Comparison of ENCODE assay signal across 34 cellular contexts in genomic region chr1:228749765-228750164, GRCh38.
"Had no signal": no experiment of that assay in that cellular context is flagged by ENCODE, and none has a peak within 500 bp of the region (broad histone marks: within the 10 kb centered on the region; RNA-seq: fewer than 3 reads in every experiment).

No MANE protein-coding gene starts in this region.

- H3K4me1 ChIP-seq: adrenal gland, breast epithelium had no signal

- H3K36me3 ChIP-seq: adrenal gland, brain microvascular endothelial cell, cardiac muscle cell had no signal

- FAIRE-seq: astrocyte, bronchial epithelial cell had no signal

- H3K27ac ChIP-seq: adrenal gland, ascending aorta, body of pancreas, brain microvascular endothelial cell, breast epithelium, cardiac muscle cell had no signal

- H3K4me3 ChIP-seq: adrenal gland, ascending aorta, body of pancreas, breast epithelium, cardiac muscle cell had no signal

- H3K27me3 ChIP-seq: adrenal gland, ascending aorta, body of pancreas, breast epithelium had no signal

- ATAC-seq: activated naive CD4-positive, alpha-beta T cell treated with anti-CD3 and anti-CD28 coated beads, Interleukin-2, amount 50 U/mL, for 72 hours; activated naive CD8-positive, alpha-beta T cell treated with anti-CD3 and anti-CD28 coated beads, Interleukin-2, amount 50 U/mL, for 24 hours; activated T-cell treated with anti-CD3 and anti-CD28 coated beads, Interleukin-2, amount 50 U/mL, for 4 hours; activated T-cell treated with anti-CD3 and anti-CD28 coated beads, Interleukin-2, amount 50 U/mL, for 72 hours; activated T-helper 17 cell treated with anti-CD3 and anti-CD28 coated beads, Interleukin-2, amount 50 U/mL, for 72 hours; body of pancreas had no signal

- H3K9me3 ChIP-seq: adrenal gland, ascending aorta, body of pancreas, breast epithelium had no signal

- DNase-seq: activated effector memory CD4-positive, alpha-beta T cell treated with anti-CD3 and anti-CD28 coated beads, Interleukin-2, amount 50 U/mL, for 16 hours; activated effector memory CD4-positive, alpha-beta T cell treated with Interleukin-2 at 50 U/mL for 16 hours; activated gamma-delta T cell; activated gamma-delta T cell treated with Interleukin-2 at 50 U/mL for 16 hours; activated naive CD4-positive, alpha-beta T cell; activated naive CD4-positive, alpha-beta T cell treated with anti-CD3 and anti-CD28 coated beads for 36 hours; activated naive CD4-positive, alpha-beta T cell treated with anti-CD3 and anti-CD28 coated beads, Interleukin-2, amount 10 ng/mL, durations not matched to agents 7 days and 5 days; activated naive CD4-positive, alpha-beta T cell treated with anti-CD3 and anti-CD28 coated beads, Interleukin-2, amount 50 U/mL, for 16 hours; activated naive CD4-positive, alpha-beta T cell treated with Interleukin-2 at 50 U/mL for 16 hours; activated naive CD8-positive, alpha-beta T cell treated with anti-CD3 and anti-CD28 coated beads for 36 hours; activated naive CD8-positive, alpha-beta T cell treated with anti-CD3 and anti-CD28 coated beads, Interleukin-2, amount 10 ng/mL, durations not matched to agents 7 days and 5 days; activated naive CD8-positive, alpha-beta T cell treated with anti-CD3 and anti-CD28 coated beads, Interleukin-2, amount 50 U/mL, for 24 hours; activated T-cell treated with anti-CD3 and anti-CD28 coated beads, Interleukin-2, amount 50 U/mL, for 1 hour; activated T-cell treated with anti-CD3 and anti-CD28 coated beads, Interleukin-2, amount 50 U/mL, for 24 hours; activated T-cell treated with anti-CD3 and anti-CD28 coated beads, Interleukin-2, amount 50 U/mL, for 4 hours; activated T-cell treated with anti-CD3 and anti-CD28 coated beads, Interleukin-2, amount 50 U/mL, for 48 hours; activated T-cell treated with anti-CD3 and anti-CD28 coated beads, Interleukin-2, amount 50 U/mL, for 72 hours; adrenal gland; amniotic stem cell; amygdala; anterior cingulate cortex; aorta; body of pancreas; brain microvascular endothelial cell; caudate nucleus; central memory CD4-positive, alpha-beta T cell; cerebellar nuclear complex had no signal
